In genomic region chr1:161039546-161039945, GRCh38 we compare ENCODE assay signal across 1 cellular context.
TF ChIP-seq lines count a peak whose summit lies in the region.

No MANE protein-coding gene starts in this region.

TF ChIP-seq in GM12878, 131 proteins besides CTCF, POLR2A, EP300 and RAD21:
- TF ChIP-seq ZZZ3 (IDR thresholded peaks at IDR 0.05; ENCODE audit: control insufficient read depth, insufficient read length, low read depth) (no peak), SRF (IDR thresholded peaks at IDR 0.05; ENCODE audit: low read depth in 2 of 2, low read length in 2 of 2) (no peak), KAT2A (conservative IDR thresholded peaks at IDR 0.05; ENCODE audit: control insufficient read depth, low read depth, low read length) (no peak), IKZF2 (IDR thresholded peaks at IDR 0.05) (no peak), POU2F2 (IDR thresholded peaks at IDR 0.05; ENCODE audit: borderline replicate concordance, low read depth, low read length) (no peak), EZH2 (IDR thresholded peaks at IDR 0.05; ENCODE audit: borderline replicate concordance, control insufficient read depth, low read depth, low read length) (no peak)
- TF ChIP-seq, protein P1, sequence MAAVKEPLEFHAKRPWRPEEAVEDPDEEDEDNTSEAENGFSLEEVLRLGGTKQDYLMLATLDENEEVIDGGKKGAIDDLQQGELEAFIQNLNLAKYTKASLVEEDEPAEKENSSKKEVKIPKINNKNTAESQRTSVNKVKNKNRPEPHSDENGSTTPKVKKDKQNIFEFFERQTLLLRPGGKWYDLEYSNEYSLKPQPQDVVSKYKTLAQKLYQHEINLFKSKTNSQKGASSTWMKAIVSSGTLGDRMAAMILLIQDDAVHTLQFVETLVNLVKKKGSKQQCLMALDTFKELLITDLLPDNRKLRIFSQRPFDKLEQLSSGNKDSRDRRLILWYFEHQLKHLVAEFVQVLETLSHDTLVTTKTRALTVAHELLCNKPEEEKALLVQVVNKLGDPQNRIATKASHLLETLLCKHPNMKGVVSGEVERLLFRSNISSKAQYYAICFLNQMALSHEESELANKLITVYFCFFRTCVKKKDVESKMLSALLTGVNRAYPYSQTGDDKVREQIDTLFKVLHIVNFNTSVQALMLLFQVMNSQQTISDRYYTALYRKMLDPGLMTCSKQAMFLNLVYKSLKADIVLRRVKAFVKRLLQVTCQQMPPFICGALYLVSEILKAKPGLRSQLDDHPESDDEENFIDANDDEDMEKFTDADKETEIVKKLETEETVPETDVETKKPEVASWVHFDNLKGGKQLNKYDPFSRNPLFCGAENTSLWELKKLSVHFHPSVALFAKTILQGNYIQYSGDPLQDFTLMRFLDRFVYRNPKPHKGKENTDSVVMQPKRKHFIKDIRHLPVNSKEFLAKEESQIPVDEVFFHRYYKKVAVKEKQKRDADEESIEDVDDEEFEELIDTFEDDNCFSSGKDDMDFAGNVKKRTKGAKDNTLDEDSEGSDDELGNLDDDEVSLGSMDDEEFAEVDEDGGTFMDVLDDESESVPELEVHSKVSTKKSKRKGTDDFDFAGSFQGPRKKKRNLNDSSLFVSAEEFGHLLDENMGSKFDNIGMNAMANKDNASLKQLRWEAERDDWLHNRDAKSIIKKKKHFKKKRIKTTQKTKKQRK (IDR thresholded peaks at IDR 0.05; ENCODE audit: low read depth, low read length): no peak
- TF ChIP-seq, protein P2, sequence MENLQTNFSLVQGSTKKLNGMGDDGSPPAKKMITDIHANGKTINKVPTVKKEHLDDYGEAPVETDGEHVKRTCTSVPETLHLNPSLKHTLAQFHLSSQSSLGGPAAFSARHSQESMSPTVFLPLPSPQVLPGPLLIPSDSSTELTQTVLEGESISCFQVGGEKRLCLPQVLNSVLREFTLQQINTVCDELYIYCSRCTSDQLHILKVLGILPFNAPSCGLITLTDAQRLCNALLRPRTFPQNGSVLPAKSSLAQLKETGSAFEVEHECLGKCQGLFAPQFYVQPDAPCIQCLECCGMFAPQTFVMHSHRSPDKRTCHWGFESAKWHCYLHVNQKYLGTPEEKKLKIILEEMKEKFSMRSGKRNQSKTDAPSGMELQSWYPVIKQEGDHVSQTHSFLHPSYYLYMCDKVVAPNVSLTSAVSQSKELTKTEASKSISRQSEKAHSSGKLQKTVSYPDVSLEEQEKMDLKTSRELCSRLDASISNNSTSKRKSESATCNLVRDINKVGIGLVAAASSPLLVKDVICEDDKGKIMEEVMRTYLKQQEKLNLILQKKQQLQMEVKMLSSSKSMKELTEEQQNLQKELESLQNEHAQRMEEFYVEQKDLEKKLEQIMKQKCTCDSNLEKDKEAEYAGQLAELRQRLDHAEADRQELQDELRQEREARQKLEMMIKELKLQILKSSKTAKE (IDR thresholded peaks at IDR 0.05; ENCODE audit: low read depth, poor library complexity, severe bottlenecking): no peak
- TF ChIP-seq, protein P3, sequence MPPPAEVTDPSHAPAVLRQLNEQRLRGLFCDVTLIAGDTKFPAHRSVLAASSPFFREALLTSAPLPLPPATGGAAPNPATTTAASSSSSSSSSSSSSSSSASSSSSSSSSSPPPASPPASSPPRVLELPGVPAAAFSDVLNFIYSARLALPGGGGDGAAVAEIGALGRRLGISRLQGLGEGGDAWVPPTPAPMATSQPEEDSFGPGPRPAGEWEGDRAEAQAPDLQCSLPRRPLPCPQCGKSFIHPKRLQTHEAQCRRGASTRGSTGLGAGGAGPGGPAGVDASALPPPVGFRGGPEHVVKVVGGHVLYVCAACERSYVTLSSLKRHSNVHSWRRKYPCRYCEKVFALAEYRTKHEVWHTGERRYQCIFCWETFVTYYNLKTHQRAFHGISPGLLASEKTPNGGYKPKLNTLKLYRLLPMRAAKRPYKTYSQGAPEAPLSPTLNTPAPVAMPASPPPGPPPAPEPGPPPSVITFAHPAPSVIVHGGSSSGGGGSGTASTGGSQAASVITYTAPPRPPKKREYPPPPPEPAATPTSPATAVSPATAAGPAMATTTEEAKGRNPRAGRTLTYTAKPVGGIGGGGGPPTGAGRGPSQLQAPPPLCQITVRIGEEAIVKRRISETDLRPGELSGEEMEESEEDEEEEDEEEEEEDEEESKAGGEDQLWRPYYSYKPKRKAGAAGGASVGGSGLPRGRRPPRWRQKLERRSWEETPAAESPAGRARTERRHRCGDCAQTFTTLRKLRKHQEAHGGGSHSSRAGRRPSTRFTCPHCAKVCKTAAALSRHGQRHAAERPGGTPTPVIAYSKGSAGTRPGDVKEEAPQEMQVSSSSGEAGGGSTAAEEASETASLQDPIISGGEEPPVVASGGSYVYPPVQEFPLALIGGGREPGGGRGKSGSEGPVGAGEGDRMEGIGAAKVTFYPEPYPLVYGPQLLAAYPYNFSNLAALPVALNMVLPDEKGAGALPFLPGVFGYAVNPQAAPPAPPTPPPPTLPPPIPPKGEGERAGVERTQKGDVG (CRISPR knock-in tag; IDR thresholded peaks at IDR 0.05): no peak
TF ChIP-seq in GM12878: peak in this region for 0.
